ENCODE assay signal across 20 cellular contexts in genomic region chr1:207396360-207396759, GRCh38. TPM values are rescaled to one million over a fixed set of nuclear protein-coding genes. Genes with fewer than 3 reads are reported as not detected.
DNase-seq lines count a peak whose midpoint lies in the region; ATAC-seq, FAIRE-seq and TF ChIP-seq lines count a peak whose summit lies in the region.
"Had no signal": no experiment of that assay in that cellular context is flagged by ENCODE, and none has a peak within 500 bp of the region (broad histone marks: within the 10 kb centered on the region; RNA-seq: fewer than 3 reads in every experiment).

No MANE protein-coding gene starts in this region.

- no peaks in the 10 kb centered on the region for H3K79me2 ChIP-seq in K562 (ENCODE audit: control insufficient read depth, insufficient read depth, low read length)

- H3K36me3 ChIP-seq in K562 (ENCODE audit: control insufficient read depth, insufficient read depth, low read length), result no peaks in the 10 kb centered on the region
- H3K36me3 ChIP-seq: HAP-1 had no signal

- H3K9me1 ChIP-seq in K562 (ENCODE audit: control insufficient read depth, insufficient read depth, low read length), result no peaks in the 10 kb centered on the region

- BruUV-seq in K562 (replicated peaks; lab: Mats Ljungman, UMichigan), result no TSS peak

- H2AFZ ChIP-seq in K562 (ENCODE audit: low read depth, low read length), result no peak overlapping the region

- CTCF ChIA-PET in K562 (lab: Yijun Ruan, JAX; ENCODE audit: low intra/inter-chr PET ratio), result no interaction called here

- whole genome bisulfite sequencing in K562 (ENCODE audit: insufficient coverage, low coverage, missing lambda C conversion rate), result 8% methylated on average over 2 of the region's 2 CpGs

- POLR2A ChIA-PET in K562 (lab: Yijun Ruan, JAX), result no interaction called here

- H3K4me3 ChIP-seq in K562, result no peak overlapping the region
- H3K4me3 ChIP-seq: HAP-1 had no signal

- H4K20me1 ChIP-seq in K562 (replicated peaks; ENCODE audit: control insufficient read depth, insufficient read depth, low read length), result no peaks in the 10 kb centered on the region

- DNase-seq in DMS 273 (lab: John Stamatoyannopoulos, UW; ENCODE audit: unreplicated experiment) (peak; percentile 3), DMS 273 treated with DMSO at 0.1 percent for 48 hours (lab: John Stamatoyannopoulos, UW) (no peak), NCI-H524 (lab: John Stamatoyannopoulos, UW) (peak; percentile 8 to 55), K562 (ENCODE audit: extremely low read depth in 1 of 4, low spot score in 3 of 4) (no peak), DMS153 (lab: John Stamatoyannopoulos, UW) (no peak)
- DNase-seq: CD8-positive, alpha-beta T cell; COR-L47; DMS79 treated with DMSO at 0.1 percent for 48 hours; EL; GOT3; KBM-7 had no signal

- no peak overlapping the region for H3K27ac ChIP-seq in K562 (ENCODE audit: extremely low read depth, low read depth, low read length)
- H3K27ac ChIP-seq: 22Rv1 had no signal

- TF ChIP-seq RAD21 in K562 (CRISPR knock-in tag; conservative IDR thresholded peaks at IDR 0.05 in 1 of 2, IDR thresholded peaks at IDR 0.05 in 1 of 2), result no peak

- H3K9ac ChIP-seq in K562 (ENCODE audit: insufficient read depth in 1 of 2, low read depth in 2 of 2, low read length in 2 of 2), result no peak overlapping the region

- H3K27me3 ChIP-seq in K562 (ENCODE audit: control insufficient read depth in 2 of 2, insufficient read depth in 2 of 2, low read length in 2 of 2), result no peaks in the 10 kb centered on the region

- in situ Hi-C loops in K562 (cut with MboI), result no loop called here

- TF ChIP-seq POLR2A in K562 (conservative IDR thresholded peaks at IDR 0.05), result no peak

- no peak overlapping the region for H3K4me2 ChIP-seq in K562 (ENCODE audit: insufficient read depth, low read length)

- no peaks in the 10 kb centered on the region for H3K9me3 ChIP-seq in K562 (replicated peaks; ENCODE audit: control insufficient read depth, insufficient read depth, low read depth, low read length)
- H3K9me3 ChIP-seq: HAP-1 had no signal

- FAIRE-seq in K562 (lab: Jason Lieb, UNC), result no peak
- FAIRE-seq: D721Med, G401.6, GM12891 had no signal

- TF ChIP-seq EP300 in K562 (IDR thresholded peaks at IDR 0.05; ENCODE audit: low read length), result no peak

- H3K4me1 ChIP-seq in K562 (replicated peaks in 1 of 2; ENCODE audit: control insufficient read depth in 2 of 2, insufficient read depth in 2 of 2, low read length in 2 of 2), result no peaks in the 10 kb centered on the region; a peak in 1 of 5 replicates
- H3K4me1 ChIP-seq: HAP-1 had no signal

- ATAC-seq in K562 (no peak), HG02798 (IDR thresholded peaks at IDR 0.05; ENCODE audit: poor library complexity, unreplicated experiment) (no peak), HG02885 (IDR thresholded peaks at IDR 0.05; ENCODE audit: poor library complexity, unreplicated experiment) (no peak)
- ATAC-seq: CD8-positive, alpha-beta T cell had no signal

- TF ChIP-seq CTCF in K562 (IDR thresholded peaks at IDR 0.05 in 2 of 3, conservative IDR thresholded peaks at IDR 0.05 in 1 of 3; ENCODE audit: insufficient read depth in 2 of 3, low read depth in 1 of 3, low read length in 3 of 3), result no peak

- intact Hi-C loops in K562 (cut with micrococcal nuclease), result no loop called here

TF ChIP-seq in K562, 482 proteins besides CTCF, POLR2A, EP300 and RAD21:
- TF ChIP-seq RFX1 (IDR thresholded peaks at IDR 0.05) (peak; percentile 82), ELF1 (tag; IDR thresholded peaks at IDR 0.05) (no peak)
- TF ChIP-seq, protein P1, sequence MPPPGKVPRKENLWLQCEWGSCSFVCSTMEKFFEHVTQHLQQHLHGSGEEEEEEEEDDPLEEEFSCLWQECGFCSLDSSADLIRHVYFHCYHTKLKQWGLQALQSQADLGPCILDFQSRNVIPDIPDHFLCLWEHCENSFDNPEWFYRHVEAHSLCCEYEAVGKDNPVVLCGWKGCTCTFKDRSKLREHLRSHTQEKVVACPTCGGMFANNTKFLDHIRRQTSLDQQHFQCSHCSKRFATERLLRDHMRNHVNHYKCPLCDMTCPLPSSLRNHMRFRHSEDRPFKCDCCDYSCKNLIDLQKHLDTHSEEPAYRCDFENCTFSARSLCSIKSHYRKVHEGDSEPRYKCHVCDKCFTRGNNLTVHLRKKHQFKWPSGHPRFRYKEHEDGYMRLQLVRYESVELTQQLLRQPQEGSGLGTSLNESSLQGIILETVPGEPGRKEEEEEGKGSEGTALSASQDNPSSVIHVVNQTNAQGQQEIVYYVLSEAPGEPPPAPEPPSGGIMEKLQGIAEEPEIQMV (tag; conservative IDR thresholded peaks at IDR 0.05; ENCODE audit: low read depth), result 0 out of 2 replicates have a peak, but pooled peaks have one; percentile 47

RNA-seq across cellular contexts. Expression of gene CR2, which starts 57.8 kb away (rescaled TPM):
- 0.97 and 2.7 TPM in 2 replicates for total RNA-seq in K562 (2011; cell fraction: chromatin; rRNA removed; ENCODE audit: low replicate concordance)
- 0.67 and 1.2 TPM in 2 replicates for total RNA-seq in K562 (2011; cell fraction: nucleolus; rRNA removed)
- total RNA-seq in K562 (2011; cell fraction: nucleoplasm; rRNA removed), result 1.2 and 1.4 TPM in 2 replicates
- total RNA-seq in K562 (2014; rRNA removed) (0.32 and 0.33 TPM in 2 replicates), K562 (2014; rRNA removed; fragmentation: Illumina TruSeq; extraction: Trizol) (0.44 and 0.45 TPM in 2 replicates), K562 (2015; rRNA removed; fragmentation: Illumina TruSeq; extraction: Trizol) (0.07 and 0.11 TPM in 2 replicates), K562 (2021) (0.51 and 0.66 TPM in 2 replicates)
- polyA plus RNA-seq in K562 (2011; rRNA removed) (0.57 and 0.72 TPM in 2 replicates), K562 (2014; fragmentation: Illumina TruSeq; extraction: Trizol) (0.44 and 0.67 TPM in 2 replicates), K562 (2014; fragmentation: Nextera tagmentation; extraction: Ambion mirVana) (under 1 TPM; 0.25 to 0.27 TPM), K562 (2014; rRNA removed) (0.36 and 0.37 TPM in 2 replicates)
- 0.24 and 0.31 TPM in 2 replicates for polyA plus RNA-seq in K562 (2011; cell fraction: cytosol; rRNA removed)
- polyA plus RNA-seq in K562 (2011; cell fraction: nucleus; rRNA removed), result 1.5 and 1.8 TPM in 2 replicates
- 0.21 and 0.35 TPM in 2 replicates for polyA plus RNA-seq in K562 (2012)
- polyA minus RNA-seq in K562 (2011; rRNA and poly(A)+ RNA removed), result 0.28 and 0.54 TPM in 2 replicates
- polyA minus RNA-seq in K562 (2011; cell fraction: cytosol; rRNA and poly(A)+ RNA removed), result 0.38 TPM in 1 of 2 replicates, not detected in the other
- polyA minus RNA-seq in K562 (2011; cell fraction: nucleus; rRNA and poly(A)+ RNA removed), result 1.1 and 1.6 TPM in 2 replicates
- total RNA-seq: A673 had no signal
- polyA plus RNA-seq: BJ had no signal

Comparison
In these comparisons a context has a peak if more than half of its experiments do, and no peak if none do; other contexts are left out.
1. DNase-seq: peak in DMS 273 (single experiment) and NCI-H524 (2 of 2); none in DMS 273 treated with DMSO at 0.1 percent for 48 hours (single experiment), K562 (0 of 4) and DMS153 (single experiment).